In the genomic region with DNA sequence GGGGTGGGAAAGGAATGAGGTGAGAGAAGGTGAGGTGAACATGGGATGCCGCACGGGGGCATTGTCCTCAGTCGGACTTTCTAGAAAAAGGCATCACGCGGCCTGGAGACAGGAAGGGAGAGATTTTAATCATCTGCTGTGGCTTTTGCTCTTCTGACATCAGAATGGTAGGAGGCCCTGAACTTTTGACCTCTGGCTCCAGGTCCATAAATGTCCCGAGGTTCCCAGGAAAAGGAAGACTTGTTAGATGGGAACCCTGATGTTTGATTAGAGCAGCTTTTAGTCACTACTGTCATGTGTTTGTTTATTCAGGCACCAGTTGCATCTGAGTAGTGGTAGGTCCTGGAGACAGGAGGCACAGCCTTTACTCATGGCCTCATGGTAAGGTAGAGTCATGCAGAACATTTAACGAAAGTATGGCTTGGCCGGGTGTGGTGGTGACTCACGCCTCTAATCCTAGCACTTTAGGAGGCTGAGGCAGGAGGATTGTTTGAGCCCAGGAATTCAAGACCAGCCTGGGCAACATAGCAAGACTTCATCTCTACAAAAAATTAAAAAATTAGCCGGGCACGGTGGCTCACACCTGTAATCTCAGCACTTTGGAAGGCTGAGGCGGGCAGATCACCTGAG, we compare ENCODE assay signal across 1 cellular context.
TF ChIP-seq lines count a peak whose summit lies in the region.

No MANE protein-coding gene starts in this region.

TF ChIP-seq in HepG2, 621 proteins besides CTCF, POLR2A, EP300 and RAD21 (continued from another document and continues in another):
- TF ChIP-seq, protein P1, sequence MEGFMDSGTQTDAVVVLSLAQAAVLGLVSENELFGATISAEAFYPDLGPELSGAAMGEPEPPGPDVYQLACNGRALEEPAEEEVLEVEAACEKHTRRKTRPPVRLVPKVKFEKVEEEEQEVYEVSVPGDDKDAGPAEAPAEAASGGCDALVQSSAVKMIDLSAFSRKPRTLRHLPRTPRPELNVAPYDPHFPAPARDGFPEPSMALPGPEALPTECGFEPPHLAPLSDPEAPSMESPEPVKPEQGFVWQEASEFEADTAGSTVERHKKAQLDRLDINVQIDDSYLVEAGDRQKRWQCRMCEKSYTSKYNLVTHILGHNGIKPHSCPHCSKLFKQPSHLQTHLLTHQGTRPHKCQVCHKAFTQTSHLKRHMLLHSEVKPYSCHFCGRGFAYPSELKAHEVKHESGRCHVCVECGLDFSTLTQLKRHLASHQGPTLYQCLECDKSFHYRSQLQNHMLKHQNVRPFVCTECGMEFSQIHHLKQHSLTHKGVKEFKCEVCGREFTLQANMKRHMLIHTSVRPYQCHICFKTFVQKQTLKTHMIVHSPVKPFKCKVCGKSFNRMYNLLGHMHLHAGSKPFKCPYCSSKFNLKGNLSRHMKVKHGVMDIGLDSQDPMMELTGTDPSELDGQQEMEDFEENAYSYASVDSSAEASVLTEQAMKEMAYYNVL (CRISPR knock-in tag; IDR thresholded peaks at IDR 0.05; ENCODE audit: borderline replicate concordance), result no peak
- TF ChIP-seq, protein P2, sequence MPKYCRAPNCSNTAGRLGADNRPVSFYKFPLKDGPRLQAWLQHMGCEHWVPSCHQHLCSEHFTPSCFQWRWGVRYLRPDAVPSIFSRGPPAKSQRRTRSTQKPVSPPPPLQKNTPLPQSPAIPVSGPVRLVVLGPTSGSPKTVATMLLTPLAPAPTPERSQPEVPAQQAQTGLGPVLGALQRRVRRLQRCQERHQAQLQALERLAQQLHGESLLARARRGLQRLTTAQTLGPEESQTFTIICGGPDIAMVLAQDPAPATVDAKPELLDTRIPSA (CRISPR knock-in tag; IDR thresholded peaks at IDR 0.05; ENCODE audit: borderline replicate concordance), result no peak
- TF ChIP-seq, protein P3, sequence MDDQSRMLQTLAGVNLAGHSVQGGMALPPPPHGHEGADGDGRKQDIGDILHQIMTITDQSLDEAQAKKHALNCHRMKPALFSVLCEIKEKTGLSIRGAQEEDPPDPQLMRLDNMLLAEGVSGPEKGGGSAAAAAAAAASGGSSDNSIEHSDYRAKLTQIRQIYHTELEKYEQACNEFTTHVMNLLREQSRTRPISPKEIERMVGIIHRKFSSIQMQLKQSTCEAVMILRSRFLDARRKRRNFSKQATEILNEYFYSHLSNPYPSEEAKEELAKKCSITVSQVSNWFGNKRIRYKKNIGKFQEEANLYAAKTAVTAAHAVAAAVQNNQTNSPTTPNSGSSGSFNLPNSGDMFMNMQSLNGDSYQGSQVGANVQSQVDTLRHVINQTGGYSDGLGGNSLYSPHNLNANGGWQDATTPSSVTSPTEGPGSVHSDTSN (CRISPR knock-in tag; IDR thresholded peaks at IDR 0.05; ENCODE audit: borderline replicate concordance), result no peak
- TF ChIP-seq YEATS4 (CRISPR knock-in tag; IDR thresholded peaks at IDR 0.05; ENCODE audit: borderline replicate concordance) (peak; percentile 54), MYC (CRISPR knock-in tag; IDR thresholded peaks at IDR 0.05; ENCODE audit: borderline replicate concordance) (peak; percentile 55; the same call in 1 of the 2 replicates), SMAD3 (CRISPR knock-in tag; IDR thresholded peaks at IDR 0.05) (peak; percentile 82), ZNF383 (CRISPR knock-in tag; IDR thresholded peaks at IDR 0.05; ENCODE audit: borderline replicate concordance) (no peak; the same call in 1 of the 2 replicates), ZNF234 (CRISPR knock-in tag; conservative IDR thresholded peaks at IDR 0.05) (no peak), ZNF530 (CRISPR knock-in tag; IDR thresholded peaks at IDR 0.05; ENCODE audit: low read depth) (no peak), RFX5 (IDR thresholded peaks at IDR 0.05; ENCODE audit: low read depth, low read length) (no peak), NR2F2 (IDR thresholded peaks at IDR 0.05; ENCODE audit: borderline replicate concordance, low read depth) (peak; percentile 94), KDM4B (CRISPR knock-in tag; IDR thresholded peaks at IDR 0.05) (no peak), ZNF564 (CRISPR knock-in tag; IDR thresholded peaks at IDR 0.05) (0 out of 2 replicates have a peak, but pooled peaks have one; percentile 25), MTF2 (CRISPR knock-in tag; IDR thresholded peaks at IDR 0.05; ENCODE audit: borderline replicate concordance) (no peak), ZNF235 (CRISPR knock-in tag; IDR thresholded peaks at IDR 0.05; ENCODE audit: borderline replicate concordance) (no peak), ONECUT2 (CRISPR knock-in tag; IDR thresholded peaks at IDR 0.05) (no peak; the same call in 1 of the 2 replicates), SRY (CRISPR knock-in tag; IDR thresholded peaks at IDR 0.05) (peak; percentile 60; the same call in 1 of the 2 replicates), TRIM24 (CRISPR knock-in tag; IDR thresholded peaks at IDR 0.05) (no peak)
- TF ChIP-seq, protein P4, sequence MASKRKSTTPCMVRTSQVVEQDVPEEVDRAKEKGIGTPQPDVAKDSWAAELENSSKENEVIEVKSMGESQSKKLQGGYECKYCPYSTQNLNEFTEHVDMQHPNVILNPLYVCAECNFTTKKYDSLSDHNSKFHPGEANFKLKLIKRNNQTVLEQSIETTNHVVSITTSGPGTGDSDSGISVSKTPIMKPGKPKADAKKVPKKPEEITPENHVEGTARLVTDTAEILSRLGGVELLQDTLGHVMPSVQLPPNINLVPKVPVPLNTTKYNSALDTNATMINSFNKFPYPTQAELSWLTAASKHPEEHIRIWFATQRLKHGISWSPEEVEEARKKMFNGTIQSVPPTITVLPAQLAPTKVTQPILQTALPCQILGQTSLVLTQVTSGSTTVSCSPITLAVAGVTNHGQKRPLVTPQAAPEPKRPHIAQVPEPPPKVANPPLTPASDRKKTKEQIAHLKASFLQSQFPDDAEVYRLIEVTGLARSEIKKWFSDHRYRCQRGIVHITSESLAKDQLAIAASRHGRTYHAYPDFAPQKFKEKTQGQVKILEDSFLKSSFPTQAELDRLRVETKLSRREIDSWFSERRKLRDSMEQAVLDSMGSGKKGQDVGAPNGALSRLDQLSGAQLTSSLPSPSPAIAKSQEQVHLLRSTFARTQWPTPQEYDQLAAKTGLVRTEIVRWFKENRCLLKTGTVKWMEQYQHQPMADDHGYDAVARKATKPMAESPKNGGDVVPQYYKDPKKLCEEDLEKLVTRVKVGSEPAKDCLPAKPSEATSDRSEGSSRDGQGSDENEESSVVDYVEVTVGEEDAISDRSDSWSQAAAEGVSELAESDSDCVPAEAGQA (IDR thresholded peaks at IDR 0.05; ENCODE audit: low read depth), result peak; percentile 57
- TF ChIP-seq, protein P4 (CRISPR knock-in tag; IDR thresholded peaks at IDR 0.05; ENCODE audit: borderline replicate concordance), result no peak
- TF ChIP-seq, protein P5, sequence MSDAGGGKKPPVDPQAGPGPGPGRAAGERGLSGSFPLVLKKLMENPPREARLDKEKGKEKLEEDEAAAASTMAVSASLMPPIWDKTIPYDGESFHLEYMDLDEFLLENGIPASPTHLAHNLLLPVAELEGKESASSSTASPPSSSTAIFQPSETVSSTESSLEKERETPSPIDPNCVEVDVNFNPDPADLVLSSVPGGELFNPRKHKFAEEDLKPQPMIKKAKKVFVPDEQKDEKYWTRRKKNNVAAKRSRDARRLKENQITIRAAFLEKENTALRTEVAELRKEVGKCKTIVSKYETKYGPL (CRISPR knock-in tag; IDR thresholded peaks at IDR 0.05), result 0 out of 2 replicates have a peak, but pooled peaks have one; percentile 47
- TF ChIP-seq, protein P6, sequence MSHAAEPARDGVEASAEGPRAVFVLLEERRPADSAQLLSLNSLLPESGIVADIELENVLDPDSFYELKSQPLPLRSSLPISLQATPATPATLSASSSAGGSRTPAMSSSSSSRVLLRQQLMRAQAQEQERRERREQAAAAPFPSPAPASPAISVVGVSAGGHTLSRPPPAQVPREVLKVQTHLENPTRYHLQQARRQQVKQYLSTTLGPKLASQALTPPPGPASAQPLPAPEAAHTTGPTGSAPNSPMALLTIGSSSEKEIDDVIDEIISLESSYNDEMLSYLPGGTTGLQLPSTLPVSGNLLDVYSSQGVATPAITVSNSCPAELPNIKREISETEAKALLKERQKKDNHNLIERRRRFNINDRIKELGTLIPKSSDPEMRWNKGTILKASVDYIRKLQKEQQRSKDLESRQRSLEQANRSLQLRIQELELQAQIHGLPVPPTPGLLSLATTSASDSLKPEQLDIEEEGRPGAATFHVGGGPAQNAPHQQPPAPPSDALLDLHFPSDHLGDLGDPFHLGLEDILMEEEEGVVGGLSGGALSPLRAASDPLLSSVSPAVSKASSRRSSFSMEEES (CRISPR knock-in tag; IDR thresholded peaks at IDR 0.05), result peak; percentile 99
- TF ChIP-seq, protein P7, sequence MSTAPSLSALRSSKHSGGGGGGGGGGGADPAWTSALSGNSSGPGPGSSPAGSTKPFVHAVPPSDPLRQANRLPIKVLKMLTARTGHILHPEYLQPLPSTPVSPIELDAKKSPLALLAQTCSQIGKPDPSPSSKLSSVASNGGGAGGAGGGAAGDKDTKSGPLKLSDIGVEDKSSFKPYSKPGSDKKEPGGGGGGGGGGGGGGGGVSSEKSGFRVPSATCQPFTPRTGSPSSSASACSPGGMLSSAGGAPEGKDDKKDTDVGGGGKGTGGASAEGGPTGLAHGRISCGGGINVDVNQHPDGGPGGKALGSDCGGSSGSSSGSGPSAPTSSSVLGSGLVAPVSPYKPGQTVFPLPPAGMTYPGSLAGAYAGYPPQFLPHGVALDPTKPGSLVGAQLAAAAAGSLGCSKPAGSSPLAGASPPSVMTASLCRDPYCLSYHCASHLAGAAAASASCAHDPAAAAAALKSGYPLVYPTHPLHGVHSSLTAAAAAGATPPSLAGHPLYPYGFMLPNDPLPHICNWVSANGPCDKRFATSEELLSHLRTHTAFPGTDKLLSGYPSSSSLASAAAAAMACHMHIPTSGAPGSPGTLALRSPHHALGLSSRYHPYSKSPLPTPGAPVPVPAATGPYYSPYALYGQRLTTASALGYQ (CRISPR knock-in tag; IDR thresholded peaks at IDR 0.05), result peak; percentile 83; the same call in 1 of the 2 replicates
- TF ChIP-seq, protein P8, sequence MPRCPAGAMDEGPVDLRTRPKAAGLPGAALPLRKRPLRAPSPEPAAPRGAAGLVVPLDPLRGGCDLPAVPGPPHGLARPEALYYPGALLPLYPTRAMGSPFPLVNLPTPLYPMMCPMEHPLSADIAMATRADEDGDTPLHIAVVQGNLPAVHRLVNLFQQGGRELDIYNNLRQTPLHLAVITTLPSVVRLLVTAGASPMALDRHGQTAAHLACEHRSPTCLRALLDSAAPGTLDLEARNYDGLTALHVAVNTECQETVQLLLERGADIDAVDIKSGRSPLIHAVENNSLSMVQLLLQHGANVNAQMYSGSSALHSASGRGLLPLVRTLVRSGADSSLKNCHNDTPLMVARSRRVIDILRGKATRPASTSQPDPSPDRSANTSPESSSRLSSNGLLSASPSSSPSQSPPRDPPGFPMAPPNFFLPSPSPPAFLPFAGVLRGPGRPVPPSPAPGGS (CRISPR knock-in tag; IDR thresholded peaks at IDR 0.05), result no peak
- TF ChIP-seq, protein P9, sequence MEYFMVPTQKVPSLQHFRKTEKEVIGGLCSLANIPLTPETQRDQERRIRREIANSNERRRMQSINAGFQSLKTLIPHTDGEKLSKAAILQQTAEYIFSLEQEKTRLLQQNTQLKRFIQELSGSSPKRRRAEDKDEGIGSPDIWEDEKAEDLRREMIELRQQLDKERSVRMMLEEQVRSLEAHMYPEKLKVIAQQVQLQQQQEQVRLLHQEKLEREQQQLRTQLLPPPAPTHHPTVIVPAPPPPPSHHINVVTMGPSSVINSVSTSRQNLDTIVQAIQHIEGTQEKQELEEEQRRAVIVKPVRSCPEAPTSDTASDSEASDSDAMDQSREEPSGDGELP (IDR thresholded peaks at IDR 0.05; ENCODE audit: borderline replicate concordance, low read depth), result 0 out of 2 replicates have a peak, but pooled peaks have one; percentile 63
- TF ChIP-seq, protein P10, sequence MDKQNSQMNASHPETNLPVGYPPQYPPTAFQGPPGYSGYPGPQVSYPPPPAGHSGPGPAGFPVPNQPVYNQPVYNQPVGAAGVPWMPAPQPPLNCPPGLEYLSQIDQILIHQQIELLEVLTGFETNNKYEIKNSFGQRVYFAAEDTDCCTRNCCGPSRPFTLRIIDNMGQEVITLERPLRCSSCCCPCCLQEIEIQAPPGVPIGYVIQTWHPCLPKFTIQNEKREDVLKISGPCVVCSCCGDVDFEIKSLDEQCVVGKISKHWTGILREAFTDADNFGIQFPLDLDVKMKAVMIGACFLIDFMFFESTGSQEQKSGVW (CRISPR knock-in tag; IDR thresholded peaks at IDR 0.05; ENCODE audit: borderline replicate concordance), result no peak
- TF ChIP-seq, protein P11, sequence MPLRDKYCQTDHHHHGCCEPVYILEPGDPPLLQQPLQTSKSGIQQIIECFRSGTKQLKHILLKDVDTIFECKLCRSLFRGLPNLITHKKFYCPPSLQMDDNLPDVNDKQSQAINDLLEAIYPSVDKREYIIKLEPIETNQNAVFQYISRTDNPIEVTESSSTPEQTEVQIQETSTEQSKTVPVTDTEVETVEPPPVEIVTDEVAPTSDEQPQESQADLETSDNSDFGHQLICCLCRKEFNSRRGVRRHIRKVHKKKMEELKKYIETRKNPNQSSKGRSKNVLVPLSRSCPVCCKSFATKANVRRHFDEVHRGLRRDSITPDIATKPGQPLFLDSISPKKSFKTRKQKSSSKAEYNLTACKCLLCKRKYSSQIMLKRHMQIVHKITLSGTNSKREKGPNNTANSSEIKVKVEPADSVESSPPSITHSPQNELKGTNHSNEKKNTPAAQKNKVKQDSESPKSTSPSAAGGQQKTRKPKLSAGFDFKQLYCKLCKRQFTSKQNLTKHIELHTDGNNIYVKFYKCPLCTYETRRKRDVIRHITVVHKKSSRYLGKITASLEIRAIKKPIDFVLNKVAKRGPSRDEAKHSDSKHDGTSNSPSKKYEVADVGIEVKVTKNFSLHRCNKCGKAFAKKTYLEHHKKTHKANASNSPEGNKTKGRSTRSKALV (CRISPR knock-in tag; IDR thresholded peaks at IDR 0.05), result peak; percentile 51; the same call in 1 of the 2 replicates
- TF ChIP-seq, protein P12, sequence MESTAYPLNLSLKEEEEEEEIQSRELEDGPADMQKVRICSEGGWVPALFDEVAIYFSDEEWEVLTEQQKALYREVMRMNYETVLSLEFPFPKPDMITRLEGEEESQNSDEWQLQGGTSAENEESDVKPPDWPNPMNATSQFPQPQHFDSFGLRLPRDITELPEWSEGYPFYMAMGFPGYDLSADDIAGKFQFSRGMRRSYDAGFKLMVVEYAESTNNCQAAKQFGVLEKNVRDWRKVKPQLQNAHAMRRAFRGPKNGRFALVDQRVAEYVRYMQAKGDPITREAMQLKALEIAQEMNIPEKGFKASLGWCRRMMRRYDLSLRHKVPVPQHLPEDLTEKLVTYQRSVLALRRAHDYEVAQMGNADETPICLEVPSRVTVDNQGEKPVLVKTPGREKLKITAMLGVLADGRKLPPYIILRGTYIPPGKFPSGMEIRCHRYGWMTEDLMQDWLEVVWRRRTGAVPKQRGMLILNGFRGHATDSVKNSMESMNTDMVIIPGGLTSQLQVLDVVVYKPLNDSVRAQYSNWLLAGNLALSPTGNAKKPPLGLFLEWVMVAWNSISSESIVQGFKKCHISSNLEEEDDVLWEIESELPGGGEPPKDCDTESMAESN (CRISPR knock-in tag; conservative IDR thresholded peaks at IDR 0.05), result peak; percentile 93
